8 cellular contexts compared by ENCODE assay signal in genomic region chr15:43132830-43133428, GRCh38. TPM values are rescaled to one million over a fixed set of nuclear protein-coding genes. Genes with fewer than 3 reads are reported as not detected.
DNase-seq lines count a peak whose midpoint lies in the region; ATAC-seq and TF ChIP-seq lines count a peak whose summit lies in the region.

No MANE protein-coding gene starts in this region.

- no peaks in the 10 kb centered on the region for H3K27me3 ChIP-seq in rectal smooth muscle tissue (ENCODE audit: control insufficient read depth, insufficient read depth, low read length)

- peak overlapping the region; percentile 92 for H3K4me3 Mint-ChIP-seq in T-helper 17 cell

- H3K36me3 Mint-ChIP-seq in T-helper 17 cell (ENCODE audit: low read depth) = no peaks in the 10 kb centered on the region

- DNase-seq in T-helper 17 cell = no peak
- DNase-seq in foreskin fibroblast = no peak
- DNase-seq in occipital lobe (lab: John Stamatoyannopoulos, UW) = no peak

- TF ChIP-seq CTCF in foreskin fibroblast (IDR thresholded peaks at IDR 0.05; ENCODE audit: low read depth, low read length) = no peak

- peak; percentile 3 for ATAC-seq in GM21367 (IDR thresholded peaks at IDR 0.05; ENCODE audit: unreplicated experiment)
- ATAC-seq in T-helper 17 cell = no peak
- no peak for ATAC-seq in HG03139 (IDR thresholded peaks at IDR 0.05; ENCODE audit: unreplicated experiment)
- ATAC-seq in HG02884 (IDR thresholded peaks at IDR 0.05; ENCODE audit: unreplicated experiment) = no peak
- ATAC-seq in HG02852 (IDR thresholded peaks at IDR 0.05; ENCODE audit: unreplicated experiment) = no peak

- H3K27ac ChIP-seq in rectal smooth muscle tissue (ENCODE audit: low read depth, low read length) = peak overlapping the region; percentile 81

- peaks cover 5% of the 10 kb centered on the region for H3K4me1 ChIP-seq in rectal smooth muscle tissue (ENCODE audit: control insufficient read depth, insufficient read depth, low read length)

- peaks cover 8% of the 10 kb centered on the region for H3K36me3 ChIP-seq in rectal smooth muscle tissue (ENCODE audit: control insufficient read depth, insufficient read depth, low read length)

- H3K4me3 ChIP-seq in foreskin fibroblast (ENCODE audit: low read depth in 1 of 2, low read length in 2 of 2) = peak overlapping the region; percentile 67 to 90
- H3K4me3 ChIP-seq in rectal smooth muscle tissue (ENCODE audit: low read length) = peak overlapping the region; percentile 81

- no peaks in the 10 kb centered on the region for H3K9me3 ChIP-seq in T-helper 17 cell (ENCODE audit: control insufficient read depth, low read length, poor library complexity, severe bottlenecking)

- H3K27me3 Mint-ChIP-seq in T-helper 17 cell = no peaks in the 10 kb centered on the region

- H3K27ac Mint-ChIP-seq in T-helper 17 cell = peak overlapping the region; percentile 96

- H3K9ac ChIP-seq in rectal smooth muscle tissue (ENCODE audit: low read length) = peak overlapping the region; percentile 49

- peaks cover 20% of the 10 kb centered on the region for H3K4me1 Mint-ChIP-seq in T-helper 17 cell

RNA-seq across cellular contexts. Expression of gene TMEM62, which starts 0.5 kb away (rescaled TPM):
- 10 to 100 TPM; 22.9 to 26.7 TPM for total RNA-seq in T-helper 17 cell
- total RNA-seq in occipital lobe = 37.6 TPM

RNA-seq across cellular contexts. Expression of gene UBR1, which starts 27.1 kb away (rescaled TPM):
- total RNA-seq in T-helper 17 cell = 10 to 100 TPM; 42.4 to 56.7 TPM
- 68.3 TPM for total RNA-seq in occipital lobe

RNA-seq across cellular contexts. Expression of gene CCNDBP1, which starts 52.3 kb away (rescaled TPM):
- total RNA-seq in T-helper 17 cell (10 to 100 TPM; 73.5 to 93.6 TPM), occipital lobe (26.5 TPM)
